35 cellular contexts compared by ENCODE assay signal in the genomic region with DNA sequence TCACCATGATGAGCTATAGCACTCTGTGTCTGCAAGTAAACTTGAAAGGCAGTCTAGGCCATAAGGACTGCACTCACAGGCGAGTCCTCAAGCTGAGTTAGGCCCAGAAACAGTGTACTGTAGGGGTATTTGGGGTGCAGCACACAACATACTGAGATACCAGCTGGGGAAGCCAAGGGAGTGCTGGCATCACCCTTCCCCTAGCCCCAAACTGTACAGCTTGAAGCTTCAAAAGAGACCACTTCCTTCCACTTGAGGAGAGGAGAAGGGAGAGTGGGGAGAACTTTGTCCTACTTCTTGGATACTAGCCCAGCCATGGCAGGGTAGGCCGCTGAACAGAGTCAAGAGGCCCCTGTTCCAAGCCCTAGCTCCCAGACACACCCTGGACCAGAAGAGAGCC. TPM values are rescaled to one million over a fixed set of nuclear protein-coding genes. Genes with fewer than 3 reads are reported as not detected.
"Had no signal": no experiment of that assay in that cellular context is flagged by ENCODE, and none has a peak within 500 bp of the region (broad histone marks: within the 10 kb centered on the region; RNA-seq: fewer than 3 reads in every experiment).

No MANE protein-coding gene starts in this region.

- H3K4me1 ChIP-seq: ascending aorta had no signal

- H3K9me3 Mint-ChIP-seq: activated CD4-positive, alpha-beta T cell treated with anti-CD3 and anti-CD28 coated beads, Interleukin-2, amount 10 ng/mL, durations not matched to agents 24 days and 14 days; central memory CD8-positive, alpha-beta T cell; T-helper 2 cell treated with Interferon-gamma antibody and Interleukin-4, amounts not matched to agents 5 μg/mL and 100 μg/mL, for 36 hours had no signal

- DNase-seq: activated B cell treated with CpG ODN at 0.5 μM for 24 hours; activated CD4-positive, alpha-beta memory T cell treated with anti-CD3 and anti-CD28 coated beads for 36 hours; activated CD4-positive, alpha-beta T cell treated with anti-CD3 and anti-CD28 coated beads for 4 hours; activated CD4-positive, alpha-beta T cell treated with anti-CD3 and anti-CD28 coated beads, Interleukin-2, amount 10 ng/mL, durations not matched to agents 24 days and 14 days; activated CD4-positive, alpha-beta T cell treated with anti-CD3 and anti-CD28 coated beads, Interleukin-2, amount 50 U/mL, for 1 hour; activated CD4-positive, alpha-beta T cell treated with anti-CD3 and anti-CD28 coated beads, Interleukin-2, amount 50 U/mL, for 4 hours; activated CD4-positive, CD25-positive, alpha-beta regulatory T cell treated with anti-CD3 and anti-CD28 coated beads, Interleukin-2, amount 50 U/mL, for 72 hours; activated CD8-positive, alpha-beta memory T cell treated with anti-CD3 and anti-CD28 coated beads for 24 hours; activated CD8-positive, alpha-beta memory T cell treated with anti-CD3 and anti-CD28 coated beads, Interleukin-2, amount 10 ng/mL, durations not matched to agents 7 days and 5 days; activated CD8-positive, alpha-beta memory T cell treated with anti-CD3 and anti-CD28 coated beads, Interleukin-2, amount 50 U/mL, for 48 hours; activated CD8-positive, alpha-beta T cell treated with anti-CD3 and anti-CD28 coated beads, Interleukin-2, amount 10 ng/mL, durations not matched to agents 7 days and 5 days; activated effector memory CD4-positive, alpha-beta T cell treated with Interleukin-2 at 50 U/mL for 16 hours; activated gamma-delta T cell; activated naive CD4-positive, alpha-beta T cell; activated naive CD4-positive, alpha-beta T cell treated with anti-CD3 and anti-CD28 coated beads for 36 hours; activated naive CD8-positive, alpha-beta T cell treated with anti-CD3 and anti-CD28 coated beads, Interleukin-2, amount 10 ng/mL, durations not matched to agents 7 days and 5 days; activated naive CD8-positive, alpha-beta T cell treated with anti-CD3 and anti-CD28 coated beads, Interleukin-2, amount 50 U/mL, for 24 hours; activated T-cell treated with anti-CD3 and anti-CD28 coated beads, Interleukin-2, amount 50 U/mL, for 24 hours; activated T-cell treated with anti-CD3 and anti-CD28 coated beads, Interleukin-2, amount 50 U/mL, for 48 hours; amygdala; anterior cingulate cortex; caudate nucleus; cerebellar nuclear complex; T-helper 2 cell; T-helper 9 cell had no signal

- H3K27ac ChIP-seq: ascending aorta, cardiac muscle cell, VCaP had no signal

- H3K27me3 ChIP-seq: ascending aorta, cardiac muscle cell had no signal

- H3K4me1 Mint-ChIP-seq: activated B cell treated with CpG ODN at 0.5 μM for 24 hours; activated CD4-positive, alpha-beta T cell treated with anti-CD3 and anti-CD28 coated beads, Interleukin-2, amount 10 ng/mL, durations not matched to agents 24 days and 14 days; activated CD8-positive, alpha-beta memory T cell treated with anti-CD3 and anti-CD28 coated beads, Interleukin-2, amount 10 ng/mL, durations not matched to agents 7 days and 5 days; activated naive CD4-positive, alpha-beta T cell treated with anti-CD3 and anti-CD28 coated beads, Interleukin-2, amount 50 U/mL, for 24 hours; activated naive CD8-positive, alpha-beta T cell treated with anti-CD3 and anti-CD28 coated beads, Interleukin-2, amount 10 ng/mL, durations not matched to agents 7 days and 5 days; activated naive CD8-positive, alpha-beta T cell treated with anti-CD3 and anti-CD28 coated beads, Interleukin-2, amount 50 U/mL, for 24 hours; brain; central memory CD8-positive, alpha-beta T cell had no signal

- ATAC-seq: activated CD8-positive, alpha-beta memory T cell treated with anti-CD3 and anti-CD28 coated beads, Interleukin-2, amount 10 ng/mL, durations not matched to agents 7 days and 5 days; activated CD8-positive, alpha-beta T cell treated with anti-CD3 and anti-CD28 coated beads, Interleukin-2, amount 10 ng/mL, durations not matched to agents 7 days and 5 days; activated naive CD8-positive, alpha-beta T cell treated with anti-CD3 and anti-CD28 coated beads, Interleukin-2, amount 50 U/mL, for 24 hours had no signal

- H3K36me3 Mint-ChIP-seq: activated CD4-positive, alpha-beta memory T cell treated with anti-CD3 and anti-CD28 coated beads for 36 hours; activated CD8-positive, alpha-beta memory T cell treated with anti-CD3 and anti-CD28 coated beads, Interleukin-2, amount 10 ng/mL, durations not matched to agents 7 days and 5 days; activated naive CD4-positive, alpha-beta T cell treated with anti-CD3 and anti-CD28 coated beads, Interleukin-2, amount 50 U/mL, for 24 hours; activated naive CD8-positive, alpha-beta T cell; activated naive CD8-positive, alpha-beta T cell treated with anti-CD3 and anti-CD28 coated beads, Interleukin-2, amount 10 ng/mL, durations not matched to agents 7 days and 5 days; brain had no signal

- H3K36me3 ChIP-seq: ascending aorta, cardiac muscle cell had no signal

- H3K4me3 ChIP-seq: ascending aorta, cardiac muscle cell had no signal

- H3K4me3 Mint-ChIP-seq: activated B cell treated with CpG ODN at 0.5 μM for 24 hours; activated CD4-positive, alpha-beta memory T cell treated with anti-CD3 and anti-CD28 coated beads for 36 hours; activated CD4-positive, alpha-beta T cell treated with anti-CD3 and anti-CD28 coated beads, Interleukin-2, amount 10 ng/mL, durations not matched to agents 24 days and 14 days; activated CD8-positive, alpha-beta memory T cell treated with anti-CD3 and anti-CD28 coated beads, Interleukin-2, amount 10 ng/mL, durations not matched to agents 7 days and 5 days; activated CD8-positive, alpha-beta T cell treated with anti-CD3 and anti-CD28 coated beads, Interleukin-2, amount 10 ng/mL, durations not matched to agents 7 days and 5 days; activated naive CD4-positive, alpha-beta T cell treated with anti-CD3 and anti-CD28 coated beads for 36 hours; activated naive CD4-positive, alpha-beta T cell treated with anti-CD3 and anti-CD28 coated beads, Interleukin-2, amount 50 U/mL, for 24 hours; activated naive CD8-positive, alpha-beta T cell; activated naive CD8-positive, alpha-beta T cell treated with anti-CD3 and anti-CD28 coated beads, Interleukin-2, amount 10 ng/mL, durations not matched to agents 7 days and 5 days; activated naive CD8-positive, alpha-beta T cell treated with anti-CD3 and anti-CD28 coated beads, Interleukin-2, amount 50 U/mL, for 24 hours; activated T-cell treated with anti-CD3 and anti-CD28 coated beads, Interleukin-2, amount 50 U/mL, for 24 hours; brain; central memory CD8-positive, alpha-beta T cell; T-helper 1 cell treated with Interleukin-12 subunit alpha and Interleukin-12 subunit beta and Interleukin-4 antibody, amounts not matched to agents 30 μg/mL and 1 μg/mL, for 36 hours; T-helper 2 cell treated with Interferon-gamma antibody and Interleukin-4, amounts not matched to agents 5 μg/mL and 100 μg/mL, for 36 hours had no signal

- H3K27ac Mint-ChIP-seq: activated B cell treated with CpG ODN at 0.5 μM for 24 hours; activated CD4-positive, alpha-beta memory T cell treated with anti-CD3 and anti-CD28 coated beads for 36 hours; activated CD4-positive, alpha-beta T cell treated with anti-CD3 and anti-CD28 coated beads, Interleukin-2, amount 10 ng/mL, durations not matched to agents 24 days and 14 days; activated CD8-positive, alpha-beta memory T cell treated with anti-CD3 and anti-CD28 coated beads, Interleukin-2, amount 10 ng/mL, durations not matched to agents 7 days and 5 days; activated CD8-positive, alpha-beta T cell treated with anti-CD3 and anti-CD28 coated beads, Interleukin-2, amount 10 ng/mL, durations not matched to agents 7 days and 5 days; activated naive CD4-positive, alpha-beta T cell treated with anti-CD3 and anti-CD28 coated beads for 36 hours; activated naive CD4-positive, alpha-beta T cell treated with anti-CD3 and anti-CD28 coated beads, Interleukin-2, amount 50 U/mL, for 24 hours; activated naive CD8-positive, alpha-beta T cell; activated naive CD8-positive, alpha-beta T cell treated with anti-CD3 and anti-CD28 coated beads, Interleukin-2, amount 10 ng/mL, durations not matched to agents 7 days and 5 days; activated naive CD8-positive, alpha-beta T cell treated with anti-CD3 and anti-CD28 coated beads, Interleukin-2, amount 50 U/mL, for 24 hours; activated T-cell treated with anti-CD3 and anti-CD28 coated beads, Interleukin-2, amount 50 U/mL, for 24 hours; activated T-helper 2 cell treated with anti-CD3 and anti-CD28 coated beads, Interferon-gamma antibody, Interleukin-2, Interleukin-4, amounts not matched to agents 10 μg/mL and 5 μg/mL and 100 μg/mL, durations not matched to agents 14 hours and 24 hours and 36 hours; brain; T-helper 1 cell treated with Interleukin-12 subunit alpha and Interleukin-12 subunit beta and Interleukin-4 antibody, amounts not matched to agents 30 μg/mL and 1 μg/mL, for 36 hours; T-helper 2 cell treated with Interferon-gamma antibody and Interleukin-4, amounts not matched to agents 5 μg/mL and 100 μg/mL, for 36 hours had no signal

RNA-seq across cellular contexts. Expression of a gene that starts 24.2 kb away (rescaled TPM):
- total RNA-seq: activated B cell treated with CpG ODN at 0.5 μM for 24 hours; activated CD4-positive, alpha-beta T cell treated with anti-CD3 and anti-CD28 coated beads, Interleukin-2, amount 10 ng/mL, durations not matched to agents 24 days and 14 days; activated CD8-positive, alpha-beta memory T cell treated with anti-CD3 and anti-CD28 coated beads, Interleukin-2, amount 10 ng/mL, durations not matched to agents 7 days and 5 days; activated CD8-positive, alpha-beta T cell treated with anti-CD3 and anti-CD28 coated beads, Interleukin-2, amount 10 ng/mL, durations not matched to agents 7 days and 5 days; activated naive CD8-positive, alpha-beta T cell treated with anti-CD3 and anti-CD28 coated beads, Interleukin-2, amount 10 ng/mL, durations not matched to agents 7 days and 5 days; activated T-helper 2 cell treated with anti-CD3 and anti-CD28 coated beads, Interferon-gamma antibody, Interleukin-2, Interleukin-4, amounts not matched to agents 10 μg/mL and 5 μg/mL and 100 μg/mL, durations not matched to agents 14 hours and 24 hours and 36 hours had no signal
